Comparison of ENCODE assay signal across 30 cellular contexts in genomic region chr4:14410469-14410868, GRCh38.
"Had no signal": no experiment of that assay in that cellular context is flagged by ENCODE, and none has a peak within 500 bp of the region (broad histone marks: within the 10 kb centered on the region; RNA-seq: fewer than 3 reads in every experiment).

No MANE protein-coding gene starts in this region.

- ATAC-seq: activated CD4-positive, CD25-positive, alpha-beta regulatory T cell treated with anti-CD3 and anti-CD28 coated beads, Interleukin-2, amount 50 U/mL, for 24 hours; esophagus mucosa; naive thymus-derived CD4-positive, alpha-beta T cell; stimulated activated memory B cell treated with anti-CD40 and anti-IgM and Interleukin-4, amounts not matched to agents 10 μg/mL and 1 μg/mL and 100 μg/mL, for 72 hours; upper lobe of right lung had no signal

- H3K27ac ChIP-seq: breast epithelium, right atrium auricular region, stomach, thyroid gland, upper lobe of right lung, WERI-Rb-1 had no signal

- H3K36me3 ChIP-seq: right atrium auricular region, stomach, thyroid gland, upper lobe of right lung, WERI-Rb-1 had no signal

- H3K9me3 ChIP-seq: breast epithelium, right atrium auricular region, stomach, thyroid gland, upper lobe of right lung had no signal

- DNase-seq: activated CD4-positive, alpha-beta memory T cell treated with anti-CD3 and anti-CD28 coated beads for 36 hours; activated CD4-positive, alpha-beta T cell treated with anti-CD3 and anti-CD28 coated beads for 48 hours; activated CD8-positive, alpha-beta memory T cell treated with anti-CD3 and anti-CD28 coated beads, Interleukin-2, amount 50 U/mL, for 4 hours; activated gamma-delta T cell; activated naive CD4-positive, alpha-beta T cell treated with anti-CD3 and anti-CD28 coated beads, Interleukin-2, amount 10 ng/mL, durations not matched to agents 7 days and 5 days; activated T-cell treated with anti-CD3 and anti-CD28 coated beads, Interleukin-2, amount 50 U/mL, for 1 hour; amniotic stem cell; central memory CD4-positive, alpha-beta T cell; endodermal cell; foreskin fibroblast; head of caudate nucleus; hippocampal formation; kidney; midbrain; naive thymus-derived CD4-positive, alpha-beta T cell; nucleus accumbens; stimulated activated CD4-positive, alpha-beta T cell treated with anti-CD3 and anti-CD28 coated beads, Interleukin-1b, Interleukin-23, amount 100 ng/mL, for 48 hours; stimulated activated CD4-positive, alpha-beta T cell treated with anti-CD3 and anti-CD28 coated beads, Interleukin-4, amount 100 ng/mL, for 4 hours; stimulated activated CD8-positive, alpha-beta memory T cell treated with anti-CD3 and anti-CD28 coated beads, Interleukin-4, amount 100 ng/mL, for 48 hours; stomach; T1000; thyroid gland; upper lobe of right lung; WERI-Rb-1 had no signal

- FAIRE-seq: kidney had no signal

- H3K4me3 ChIP-seq: breast epithelium, right atrium auricular region, smooth muscle cell, stomach, thyroid gland, upper lobe of right lung had no signal

- H3K27me3 ChIP-seq: breast epithelium, right atrium auricular region, stomach, thyroid gland, upper lobe of right lung had no signal

- H3K4me1 ChIP-seq: breast epithelium, right atrium auricular region, stomach, thyroid gland, upper lobe of right lung had no signal

- H3K4me2 ChIP-seq: smooth muscle cell had no signal
